In genomic region chr1:228517655-228518054, GRCh38 we compare ENCODE assay signal across 36 cellular contexts.
"Had no signal": no experiment of that assay in that cellular context is flagged by ENCODE, and none has a peak within 500 bp of the region (broad histone marks: within the 10 kb centered on the region; RNA-seq: fewer than 3 reads in every experiment).

No MANE protein-coding gene starts in this region.

- H3K36me3 ChIP-seq: MG63 had no signal

- DNase-seq: Karpas-422, Kasumi-1, MG63, MM.1S, MV-4-11, NCI-H1048, NCI-H1092, NCI-H1092 treated with DMSO at 0.1 percent for 48 hours, NCI-H1105, NCI-H1105 treated with DMSO at 0.1 percent for 48 hours, NCI-H1417, NCI-H1417 treated with DMSO at 0.1 percent for 48 hours, NCI-H1436, NCI-H1436 treated with DMSO at 0.1 percent for 48 hours, NCI-H146, NCI-H1694, NCI-H1694 treated with DMSO at 0.1 percent for 48 hours, NCI-H187, NCI-H187 treated with DMSO at 0.1 percent for 48 hours, NCI-H1930, NCI-H2029, NCI-H2029 treated with DMSO at 0.1 percent for 48 hours, NCI-H2081, NCI-H2081 treated with DMSO at 0.1 percent for 48 hours, NCI-H2107, NCI-H2171, NCI-H2171 treated with DMSO at 0.1 percent for 48 hours, NCI-H2227 treated with DMSO at 0.1 percent for 48 hours, NCI-H226, NCI-H345, NCI-H446, NCI-H446 treated with DMSO at 0.1 percent for 48 hours, NCI-H510A, NCI-H510A treated with DMSO at 0.1 percent for 48 hours, NCI-H524, NCI-H524 treated with DMSO at 0.1 percent for 48 hours had no signal

- H3K4me3 ChIP-seq: MG63 had no signal
